In the genomic region with DNA sequence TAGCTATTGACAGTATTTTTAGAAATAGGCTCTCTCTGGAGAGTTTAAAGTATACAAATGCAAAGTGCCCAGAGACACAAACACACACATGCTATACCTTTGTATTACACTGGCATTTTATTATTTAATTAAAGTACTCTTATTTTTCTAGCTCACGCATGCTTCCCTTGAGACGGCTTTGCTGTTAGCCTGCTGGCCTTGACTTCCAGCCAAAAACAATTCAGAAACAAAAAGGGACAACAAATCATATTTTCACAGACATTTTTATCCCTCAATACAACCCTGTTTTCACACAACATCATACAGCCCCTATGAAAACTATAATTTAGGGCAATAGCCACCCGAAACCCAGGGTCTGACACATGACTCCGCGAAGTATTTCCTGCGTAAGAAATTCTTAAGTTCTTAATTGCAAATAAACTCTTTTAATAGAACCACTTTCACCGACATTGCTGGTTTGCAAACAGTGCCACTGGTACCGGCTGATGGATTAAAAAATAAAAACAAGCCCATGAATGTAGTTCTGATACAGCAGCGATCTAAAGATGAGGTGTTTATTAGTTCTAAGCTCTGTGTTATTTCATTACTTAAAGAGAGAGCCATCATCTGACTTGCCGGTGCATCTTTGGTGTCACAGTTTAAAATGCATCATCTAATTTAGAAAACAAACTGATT, we compare ENCODE assay signal across 13 cellular contexts.
A peak's percentile ranks its signal among the peaks of the same experiment; 100 is the strongest.
DNase-seq lines count a peak whose midpoint lies in the region; ATAC-seq, FAIRE-seq and TF ChIP-seq lines count a peak whose summit lies in the region.
"Had no signal": no experiment of that assay in that cellular context is flagged by ENCODE, and none has a peak within 500 bp of the region (broad histone marks: within the 10 kb centered on the region; RNA-seq: fewer than 3 reads in every experiment).

No MANE protein-coding gene starts in this region.

- FAIRE-seq in GM19239 (lab: Jason Lieb, UNC): no peak
- FAIRE-seq: A204.1, GM12878 had no signal

- no peak overlapping the region for H3K4me2 ChIP-seq in neural progenitor cell

- H3K4me3 ChIP-seq in astrocyte of the cerebellum (ENCODE audit: low read depth, low read length): peak overlapping the region; percentile 18
- peak overlapping the region; percentile 36 for H3K4me3 ChIP-seq in lower lobe of right lung
- peak overlapping the region in 1 of 2 donors; percentile 7 for H3K4me3 ChIP-seq in testis
- no peak overlapping the region for H3K4me3 ChIP-seq in neural progenitor cell
- H3K4me3 ChIP-seq: GM12878 had no signal

- H3K27me3 Mint-ChIP-seq in neural progenitor cell (ENCODE audit: insufficient read depth, low read depth): peaks cover 3% of the 10 kb centered on the region

- H3K27me3 ChIP-seq in lower lobe of right lung (ENCODE audit: low read depth) (no peaks in the 10 kb centered on the region), testis (no peaks in the 10 kb centered on the region), neural progenitor cell (no peaks in the 10 kb centered on the region)

- no peak overlapping the region for H3K4me3 Mint-ChIP-seq in neural progenitor cell

- peaks cover 97% of the 10 kb centered on the region for H3K79me2 ChIP-seq in neural progenitor cell (ENCODE audit: low read depth)

- DNase-seq in DMS79 treated with DMSO at 0.1 percent for 48 hours (lab: John Stamatoyannopoulos, UW) (peak; percentile 33), DMS79 (lab: John Stamatoyannopoulos, UW) (no peak), astrocyte of the cerebellum (ENCODE audit: low read depth) (no peak), lower lobe of right lung (no peak), testis (no peak), neural progenitor cell (ENCODE audit: low spot score) (no peak), GM19239 (ENCODE audit: insufficient read length, low spot score) (no peak), activated gamma-delta T cell treated with Interleukin-2 at 50 U/mL for 16 hours (no peak)
- DNase-seq: erythroblast; GOT3; stimulated activated naive CD4-positive, alpha-beta T cell treated with Interleukin-2 at 50 U/mL for 16 hours had no signal

- in situ Hi-C loops in astrocyte of the cerebellum (cut with HindIII; ENCODE audit: low sequenced_read_pairs): no loop called here

- H3K4me1 Mint-ChIP-seq in neural progenitor cell: peaks cover 62% of the 10 kb centered on the region

- no peak for ATAC-seq in lower lobe of right lung
- ATAC-seq: GM12878 had no signal

- TF ChIP-seq CTCF in astrocyte of the cerebellum (IDR thresholded peaks at IDR 0.05; ENCODE audit: low read depth, low read length, missing control alignments): no peak
- TF ChIP-seq CTCF in lower lobe of right lung (IDR thresholded peaks at IDR 0.05): no peak
- no peak for TF ChIP-seq CTCF in testis (IDR thresholded peaks at IDR 0.05)
- no peak for TF ChIP-seq CTCF in neural progenitor cell (IDR thresholded peaks at IDR 0.05)

- H3K9me3 ChIP-seq in lower lobe of right lung: no peaks in the 10 kb centered on the region
- H3K9me3 ChIP-seq in testis: no peaks in the 10 kb centered on the region
- H3K9me3 ChIP-seq in neural progenitor cell (ENCODE audit: low read depth): no peaks in the 10 kb centered on the region

- H4K20me1 ChIP-seq in neural progenitor cell (ENCODE audit: low read depth): peaks cover 83% of the 10 kb centered on the region

- 23 to 32% methylated on average over 10 of the region's 10 CpGs for WGBS in testis, 2 donors

- H3F3A ChIP-seq in neural progenitor cell (ENCODE audit: low read depth): peaks cover 4% of the 10 kb centered on the region

- TF ChIP-seq POLR2A in testis (IDR thresholded peaks at IDR 0.05): no peak

- H3K36me3 Mint-ChIP-seq in neural progenitor cell: peaks cover 5% of the 10 kb centered on the region

- H3K27ac Mint-ChIP-seq in neural progenitor cell: no peak overlapping the region

- H3K9me3 Mint-ChIP-seq in neural progenitor cell: no peaks in the 10 kb centered on the region

- intact Hi-C loops in lower lobe of right lung (cut with DNase I): no loop called here
- intact Hi-C loops in testis (cut with DNase I; ENCODE audit: low total_unique reads): no loop called here

- H3K9ac ChIP-seq in neural progenitor cell: no peak overlapping the region

- peaks cover 22% of the 10 kb centered on the region for H3K4me1 ChIP-seq in lower lobe of right lung
- peaks cover 52% of the 10 kb centered on the region for H3K4me1 ChIP-seq in testis
- H3K4me1 ChIP-seq in neural progenitor cell: peaks cover 63% of the 10 kb centered on the region

- H2AFZ ChIP-seq in neural progenitor cell (replicated peaks): no peak overlapping the region

- H3K27ac ChIP-seq in lower lobe of right lung: peak overlapping the region; percentile 57
- peak overlapping the region; percentile 48 to 68 for H3K27ac ChIP-seq in testis
- no peak overlapping the region for H3K27ac ChIP-seq in neural progenitor cell

- no peaks in the 10 kb centered on the region for H3K36me3 ChIP-seq in lower lobe of right lung
- no peaks in the 10 kb centered on the region for H3K36me3 ChIP-seq in testis (ENCODE audit: low read depth, missing control alignments)
- H3K36me3 ChIP-seq in neural progenitor cell: no peaks in the 10 kb centered on the region
